In genomic region chr5:75891736-75892135, GRCh38 we compare ENCODE assay signal across 35 cellular contexts.
A peak's percentile ranks its signal among the peaks of the same experiment; 100 is the strongest.
DNase-seq lines count a peak whose midpoint lies in the region; ATAC-seq and TF ChIP-seq lines count a peak whose summit lies in the region.
"Had no signal": no experiment of that assay in that cellular context is flagged by ENCODE, and none has a peak within 500 bp of the region (broad histone marks: within the 10 kb centered on the region; RNA-seq: fewer than 3 reads in every experiment).

No MANE protein-coding gene starts in this region.

- TF ChIP-seq RAD21 in SK-N-SH (IDR thresholded peaks at IDR 0.05; ENCODE audit: low read length): no peak

- no peak overlapping the region for H3K4me3 Mint-ChIP-seq in activated CD4-positive, alpha-beta memory T cell treated with anti-CD3 and anti-CD28 coated beads, Interleukin-2, amount 10 ng/mL, durations not matched to agents 7 days and 5 days
- H3K4me3 Mint-ChIP-seq: B cell; CD14-positive monocyte; CD4-positive, alpha-beta memory T cell; CD4-positive, alpha-beta T cell; CD4-positive, CD25-positive, alpha-beta regulatory T cell; CD8-positive, alpha-beta memory T cell; CD8-positive, alpha-beta T cell had no signal

- no peaks in the 10 kb centered on the region for H3K9me2 ChIP-seq in SK-N-SH

- peak; percentile 47 for DNase-seq in SK-N-DZ (ENCODE audit: low spot score)
- peak; percentile 31 for DNase-seq in SK-N-SH
- DNase-seq in esophagus muscularis mucosa (ENCODE audit: extremely low spot score): peak; percentile 8
- DNase-seq in kidney glomerular epithelial cell (lab: John Stamatoyannopoulos, UW): no peak
- no peak for DNase-seq in activated CD4-positive, alpha-beta memory T cell treated with anti-CD3 and anti-CD28 coated beads, Interleukin-2, amount 10 ng/mL, durations not matched to agents 7 days and 5 days
- no peak for DNase-seq in activated CD8-positive, alpha-beta memory T cell treated with anti-CD3 and anti-CD28 coated beads, Interleukin-2, amount 50 U/mL, for 48 hours
- DNase-seq in superior temporal gyrus (ENCODE audit: extremely low spot score): no peak
- DNase-seq: 8988T; ACHN; AML-193; BE2C; C1 segment of cervical spinal cord; Caco-2; Calu3; CD4-positive, alpha-beta memory T cell; CD4-positive, alpha-beta T cell; CD4-positive, CD25-positive, alpha-beta regulatory T cell; CD8-positive, alpha-beta memory T cell; CD8-positive, alpha-beta T cell; COR-L47; DMS 273 treated with DMSO at 0.1 percent for 48 hours; DMS153; DMS53; DMS79; DMS79 treated with DMSO at 0.1 percent for 48 hours; DND-41; EL had no signal

- H3K4me2 ChIP-seq in SK-N-SH: no peak overlapping the region
- H3K4me2 ChIP-seq: A549; BLaER1; BLaER1 treated with 17β-estradiol and CSF1 and Interleukin-3, amounts not matched to agents 10 nM and 100 nM had no signal

- no peaks in the 10 kb centered on the region for H4K20me1 ChIP-seq in SK-N-SH (ENCODE audit: insufficient read depth)
- H4K20me1 ChIP-seq: BLaER1; BLaER1 treated with 17β-estradiol and CSF1 and Interleukin-3, amounts not matched to agents 10 nM and 100 nM had no signal

- 7% methylated on average over 1 of the region's 1 CpG for WGBS in SK-N-SH (ENCODE audit: low lambda C conversion rate)
- WGBS in esophagus muscularis mucosa: 57% methylated on average over 1 of the region's 1 CpG

- intact Hi-C loops in esophagus muscularis mucosa (cut with DNase I): no loop called here

- no peak for ATAC-seq in SK-N-SH treated with all-trans-retinoic acid at 6 μM for 48 hours
- ATAC-seq: A549; CD8-positive, alpha-beta T cell had no signal

- H3K4me3 ChIP-seq in SK-N-SH (ENCODE audit: low read depth in 2 of 2, low read length in 1 of 2) (no peak overlapping the region), esophagus muscularis mucosa (no peak overlapping the region)
- H3K4me3 ChIP-seq: A549; BLaER1; BLaER1 treated with 17β-estradiol and CSF1 and Interleukin-3, amounts not matched to agents 10 nM and 100 nM had no signal

- no peaks in the 10 kb centered on the region for H3K79me2 ChIP-seq in SK-N-SH (ENCODE audit: insufficient read depth)

- TF ChIP-seq POLR2A in esophagus muscularis mucosa (IDR thresholded peaks at IDR 0.05; ENCODE audit: low read depth): no peak

- H3K4me1 ChIP-seq in SK-N-SH (ENCODE audit: control insufficient read depth in 1 of 2, insufficient read depth in 2 of 2, low read depth in 1 of 2, low read length in 1 of 2) (peaks cover 0 to 6% of the 10 kb centered on the region in 2 experiments; a peak in 2 of 4 replicates), esophagus muscularis mucosa (no peaks in the 10 kb centered on the region)
- H3K4me1 ChIP-seq: A549; BE2C; BLaER1; BLaER1 treated with 17β-estradiol and CSF1 and Interleukin-3, amounts not matched to agents 10 nM and 100 nM; Caco-2 had no signal

- TF ChIP-seq EP300 in SK-N-SH (IDR thresholded peaks at IDR 0.05; ENCODE audit: borderline replicate concordance in 1 of 2, low read depth in 1 of 2, low read length in 1 of 2): peak in 1 of 2 experiments; percentile 76; a peak in 2 of 4 replicates
- no peak for TF ChIP-seq EP300 in esophagus muscularis mucosa (IDR thresholded peaks at IDR 0.05)

- no peak overlapping the region for H3K9ac ChIP-seq in SK-N-SH
- H3K9ac ChIP-seq: BLaER1; BLaER1 treated with 17β-estradiol and CSF1 and Interleukin-3, amounts not matched to agents 10 nM and 100 nM had no signal

- H3K9me3 ChIP-seq in SK-N-SH (no peaks in the 10 kb centered on the region), esophagus muscularis mucosa (peaks cover 0 to 9% (median 0%) of the 10 kb centered on the region in 4 donors)
- H3K9me3 ChIP-seq: A549; BE2C; BLaER1; BLaER1 treated with 17β-estradiol and CSF1 and Interleukin-3, amounts not matched to agents 10 nM and 100 nM; Caco-2 had no signal

- no peaks in the 10 kb centered on the region for H3F3A ChIP-seq in SK-N-SH (replicated peaks; ENCODE audit: insufficient read depth)

- no peak overlapping the region for H3K27ac Mint-ChIP-seq in activated CD4-positive, alpha-beta memory T cell treated with anti-CD3 and anti-CD28 coated beads, Interleukin-2, amount 10 ng/mL, durations not matched to agents 7 days and 5 days
- H3K27ac Mint-ChIP-seq: B cell; CD14-positive monocyte; CD4-positive, alpha-beta memory T cell; CD4-positive, alpha-beta T cell; CD4-positive, CD25-positive, alpha-beta regulatory T cell; CD8-positive, alpha-beta memory T cell; CD8-positive, alpha-beta T cell had no signal

- TF ChIP-seq CTCF in SK-N-SH (IDR thresholded peaks at IDR 0.05) (no peak), esophagus muscularis mucosa (IDR thresholded peaks at IDR 0.05) (no peak)

- no peaks in the 10 kb centered on the region for H3K4me1 Mint-ChIP-seq in activated CD4-positive, alpha-beta memory T cell treated with anti-CD3 and anti-CD28 coated beads, Interleukin-2, amount 10 ng/mL, durations not matched to agents 7 days and 5 days
- H3K4me1 Mint-ChIP-seq: CD14-positive monocyte; CD4-positive, alpha-beta memory T cell; CD4-positive, CD25-positive, alpha-beta regulatory T cell; CD8-positive, alpha-beta memory T cell had no signal

- H3K27me3 ChIP-seq in SK-N-SH (ENCODE audit: insufficient read depth) (no peaks in the 10 kb centered on the region), esophagus muscularis mucosa (no peaks in the 10 kb centered on the region)
- H3K27me3 ChIP-seq: BE2C; BLaER1; BLaER1 treated with 17β-estradiol and CSF1 and Interleukin-3, amounts not matched to agents 10 nM and 100 nM had no signal

- no peaks in the 10 kb centered on the region for H3K9me3 Mint-ChIP-seq in activated CD4-positive, alpha-beta memory T cell treated with anti-CD3 and anti-CD28 coated beads, Interleukin-2, amount 10 ng/mL, durations not matched to agents 7 days and 5 days
- H3K9me3 Mint-ChIP-seq: CD8-positive, alpha-beta T cell had no signal

- CTCF ChIA-PET in SK-N-SH (lab: Yijun Ruan, JAX): interaction anchor here (0.7 to 1.7 kb wide), 4 partner anchors 11 to 283 kb away, joined by 3 to 7 read pairs (median 4); no protein-coding TSS in a partner anchor
- CTCF ChIA-PET in activated CD4-positive, alpha-beta memory T cell treated with anti-CD3 and anti-CD28 coated beads, Interleukin-2, amount 10 ng/mL, durations not matched to agents 7 days and 5 days (lab: Charles Lee): no interaction called here

- no peaks in the 10 kb centered on the region for H3K36me3 Mint-ChIP-seq in activated CD4-positive, alpha-beta memory T cell treated with anti-CD3 and anti-CD28 coated beads, Interleukin-2, amount 10 ng/mL, durations not matched to agents 7 days and 5 days (ENCODE audit: low read depth)
- H3K36me3 Mint-ChIP-seq: CD14-positive monocyte; CD4-positive, alpha-beta memory T cell; CD4-positive, CD25-positive, alpha-beta regulatory T cell; CD8-positive, alpha-beta memory T cell; CD8-positive, alpha-beta T cell had no signal

- H2AFZ ChIP-seq in SK-N-SH (ENCODE audit: low read depth): no peak overlapping the region

- H3K27ac ChIP-seq in SK-N-SH (ENCODE audit: low read depth in 2 of 2, low read length in 1 of 2): peak overlapping the region in 1 of 2 experiments; percentile 71; a peak in 2 of 4 replicates
- no peak overlapping the region for H3K27ac ChIP-seq in esophagus muscularis mucosa (replicated peaks in 1 of 4)
- H3K27ac ChIP-seq: 22Rv1; A549; BLaER1; BLaER1 treated with 17β-estradiol and CSF1 and Interleukin-3, amounts not matched to agents 10 nM and 100 nM; C4-2B had no signal

- H3K27me3 Mint-ChIP-seq in activated CD4-positive, alpha-beta memory T cell treated with anti-CD3 and anti-CD28 coated beads, Interleukin-2, amount 10 ng/mL, durations not matched to agents 7 days and 5 days: peaks cover 7% of the 10 kb centered on the region
- H3K27me3 Mint-ChIP-seq: B cell; CD4-positive, alpha-beta T cell had no signal

- no peaks in the 10 kb centered on the region for H3K36me3 ChIP-seq in SK-N-SH (replicated peaks in 1 of 2; ENCODE audit: control insufficient read depth in 1 of 2, insufficient read depth in 2 of 2, low read length in 1 of 2)
- no peaks in the 10 kb centered on the region for H3K36me3 ChIP-seq in esophagus muscularis mucosa
- H3K36me3 ChIP-seq: BE2C; BLaER1; BLaER1 treated with 17β-estradiol and CSF1 and Interleukin-3, amounts not matched to agents 10 nM and 100 nM had no signal

- POLR2A ChIA-PET in SK-N-SH (lab: Yijun Ruan, JAX): no interaction called here
- POLR2A ChIA-PET in activated CD4-positive, alpha-beta memory T cell treated with anti-CD3 and anti-CD28 coated beads, Interleukin-2, amount 10 ng/mL, durations not matched to agents 7 days and 5 days (lab: Charles Lee): no interaction called here

TF ChIP-seq in SK-N-SH, 30 proteins besides CTCF, POLR2A, EP300 and RAD21:
- TF ChIP-seq GATA2 (CRISPR knock-in tag; IDR thresholded peaks at IDR 0.05): peak; percentile 83
- TF ChIP-seq JUND (IDR thresholded peaks at IDR 0.05): no peak
- TF ChIP-seq CHD2 (IDR thresholded peaks at IDR 0.05; ENCODE audit: low read length, partially characterized antibody): peak; percentile 30
- peak; percentile 76; the same call in 1 of the 2 replicates for TF ChIP-seq RCOR1 (IDR thresholded peaks at IDR 0.05; ENCODE audit: low read length)

TF ChIP-seq in SK-N-SH treated with all-trans-retinoic acid at 6 μM for 48 hours, 23 proteins besides CTCF, POLR2A, EP300 and RAD21:
- TF ChIP-seq TCF4 (CRISPR knock-in tag; IDR thresholded peaks at IDR 0.05; ENCODE audit: borderline replicate concordance) (0 out of 2 replicates have a peak, but pooled peaks have one; percentile 14), TOX (CRISPR knock-in tag; IDR thresholded peaks at IDR 0.05; ENCODE audit: borderline replicate concordance) (no peak)

Comparison
In these comparisons a context has a peak if more than half of its experiments do, and no peak if none do; other contexts are left out.
1. DNase-seq: peak in SK-N-DZ (single experiment), SK-N-SH (single experiment) and esophagus muscularis mucosa (single experiment); none in kidney glomerular epithelial cell (single experiment), activated CD4-positive, alpha-beta memory T cell treated with anti-CD3 and anti-CD28 coated beads, Interleukin-2, amount 10 ng/mL, durations not matched to agents 7 days and 5 days (single experiment), activated CD8-positive, alpha-beta memory T cell treated with anti-CD3 and anti-CD28 coated beads, Interleukin-2, amount 50 U/mL, for 48 hours (single experiment) and superior temporal gyrus (single experiment).